ENCODE assay signal across 11 cellular contexts in genomic region chr4:176436500-176436973, GRCh38.
DNase-seq lines count a peak whose midpoint lies in the region; ATAC-seq, FAIRE-seq and TF ChIP-seq lines count a peak whose summit lies in the region.
"Had no signal": no experiment of that assay in that cellular context is flagged by ENCODE, and none has a peak within 500 bp of the region (broad histone marks: within the 10 kb centered on the region; RNA-seq: fewer than 3 reads in every experiment).

No MANE protein-coding gene starts in this region.

- CTCF ChIA-PET in MCF 10A (lab: Yijun Ruan, JAX), result no interaction called here

- H3K36me3 ChIP-seq in breast epithelium, result no peaks in the 10 kb centered on the region
- H3K36me3 ChIP-seq in MG63, result no peaks in the 10 kb centered on the region
- H3K36me3 ChIP-seq: BE2C had no signal

- H3K4me1 ChIP-seq in breast epithelium, result no peaks in the 10 kb centered on the region
- H3K4me1 ChIP-seq: BE2C had no signal

- H3K27me3 ChIP-seq in breast epithelium, result no peaks in the 10 kb centered on the region
- H3K27me3 ChIP-seq in MG63, result no peaks in the 10 kb centered on the region
- H3K27me3 ChIP-seq: BE2C had no signal

- no TSS peak for BruUV-seq in MCF 10A (replicated peaks; lab: Mats Ljungman, UMichigan)

- H3K4me3 Mint-ChIP-seq in MCF 10A (ENCODE audit: unreplicated experiment), result no peak overlapping the region
- H3K4me3 Mint-ChIP-seq: memory B cell had no signal

- intact Hi-C loops in MCF 10A (cut with micrococcal nuclease), result no loop called here
- intact Hi-C loops in breast epithelium (cut with DNase I; ENCODE audit: low total_unique reads), result no loop called here
- intact Hi-C loops in left ventricle myocardium superior (cut with micrococcal nuclease), result no loop called here
- intact Hi-C loops in left cardiac atrium (cut with DNase I), result no loop called here

- no peaks in the 10 kb centered on the region for H3K27me3 Mint-ChIP-seq in MCF 10A (ENCODE audit: insufficient read depth, unreplicated experiment)

- ATAC-seq in HG03442 (IDR thresholded peaks at IDR 0.05; ENCODE audit: unreplicated experiment), result peak; percentile 64
- ATAC-seq in left ventricle myocardium superior, result no peak
- no peak for ATAC-seq in left cardiac atrium

- no peaks in the 10 kb centered on the region for H3K9me3 ChIP-seq in breast epithelium
- H3K9me3 ChIP-seq in MG63, result no peaks in the 10 kb centered on the region
- H3K9me3 ChIP-seq: BE2C had no signal

- H3K27ac ChIP-seq in breast epithelium, result no peak overlapping the region

- POLR2A ChIA-PET in MCF 10A (lab: Yijun Ruan, JAX), result interaction anchor here (1.2 kb wide), 1 partner anchor 10 kb away, joined by 4 read pairs; no protein-coding TSS in a partner anchor

- TF ChIP-seq CTCF in MCF 10A (IDR thresholded peaks at IDR 0.05; ENCODE audit: unreplicated experiment), result no peak
- no peak for TF ChIP-seq CTCF in breast epithelium (IDR thresholded peaks at IDR 0.05)

- H3K36me3 Mint-ChIP-seq in MCF 10A (ENCODE audit: insufficient read depth, unreplicated experiment), result no peaks in the 10 kb centered on the region
- H3K36me3 Mint-ChIP-seq: memory B cell had no signal

- no peak for FAIRE-seq in urothelium cell line (lab: Jason Lieb, UNC)

- peak overlapping the region; percentile 66 for H3K27ac Mint-ChIP-seq in MCF 10A (ENCODE audit: low read depth, unreplicated experiment)
- H3K27ac Mint-ChIP-seq: memory B cell had no signal

- peaks cover 21% of the 10 kb centered on the region for H3K4me1 Mint-ChIP-seq in MCF 10A (ENCODE audit: insufficient read depth, unreplicated experiment)

- TF ChIP-seq POLR2A in breast epithelium (IDR thresholded peaks at IDR 0.05), result no peak

- no peaks in the 10 kb centered on the region for H3K9me3 Mint-ChIP-seq in MCF 10A (ENCODE audit: unreplicated experiment)
- H3K9me3 Mint-ChIP-seq: memory B cell had no signal

- peak; percentile 33 for DNase-seq in MCF 10A (ENCODE audit: unreplicated experiment)
- no peak for DNase-seq in breast epithelium (ENCODE audit: low spot score in 2 of 2)
- DNase-seq in astrocyte of the hippocampus (ENCODE audit: low read depth, low spot score), result peak; percentile 54
- peak; percentile 25 for DNase-seq in urothelium cell line (ENCODE audit: low spot score)
- DNase-seq in left ventricle myocardium superior, result no peak
- no peak for DNase-seq in MG63
- no peak for DNase-seq in left cardiac atrium
- DNase-seq: BE2C, NCI-H345 had no signal

- H3K4me3 ChIP-seq in breast epithelium (no peak overlapping the region), MG63 (no peak overlapping the region)

Comparison
In these comparisons a context has a peak if more than half of its experiments do, and no peak if none do; other contexts are left out.
1. DNase-seq: peak in MCF 10A (single experiment), astrocyte of the hippocampus (single experiment) and urothelium cell line (single experiment); none in breast epithelium (0 of 2), left ventricle myocardium superior (single experiment), MG63 (single experiment) and left cardiac atrium (single experiment).